Comparison of ENCODE assay signal across 17 cellular contexts in genomic region chr16:84898447-84898846, GRCh38.
A peak's percentile ranks its signal among the peaks of the same experiment; 100 is the strongest.
DNase-seq lines count a peak whose midpoint lies in the region; ATAC-seq, FAIRE-seq and TF ChIP-seq lines count a peak whose summit lies in the region.
"Had no signal": no experiment of that assay in that cellular context is flagged by ENCODE, and none has a peak within 500 bp of the region (broad histone marks: within the 10 kb centered on the region; RNA-seq: fewer than 3 reads in every experiment).

No MANE protein-coding gene starts in this region.

- no peak for TF ChIP-seq RAD21 in HepG2 (CRISPR knock-in tag; IDR thresholded peaks at IDR 0.05)

- BruUV-seq in mammary epithelial cell (replicated peaks; lab: Mats Ljungman, UMichigan) (no TSS peak), HepG2 (replicated peaks; lab: Mats Ljungman, UMichigan) (no TSS peak)

- H2AFZ ChIP-seq in mammary epithelial cell (ENCODE audit: low read depth, low read length) (no peak overlapping the region), HepG2 (ENCODE audit: low read length) (no peak overlapping the region)
- H2AFZ ChIP-seq: hepatocyte, parathyroid adenoma, PC-9 had no signal

- POLR2A ChIA-PET in HepG2 (lab: Yijun Ruan, JAX): no interaction called here

- no peaks in the 10 kb centered on the region for H4K20me1 ChIP-seq in BLaER1
- H4K20me1 ChIP-seq in mammary epithelial cell (ENCODE audit: insufficient read depth, low read length): no peaks in the 10 kb centered on the region
- H4K20me1 ChIP-seq in HepG2 (ENCODE audit: insufficient read depth, low read length): no peaks in the 10 kb centered on the region

- H3K4me2 ChIP-seq in BLaER1 (peak overlapping the region; percentile 51), mammary epithelial cell (ENCODE audit: insufficient read depth, low read depth, low read length) (no peak overlapping the region), HepG2 (ENCODE audit: low read depth, low read length) (no peak overlapping the region)
- H3K4me2 ChIP-seq: hepatocyte, PC-9 had no signal

- no peaks in the 10 kb centered on the region for H3K79me2 ChIP-seq in mammary epithelial cell (ENCODE audit: insufficient read depth, low read length)
- no peaks in the 10 kb centered on the region for H3K79me2 ChIP-seq in HepG2 (ENCODE audit: insufficient read depth, low read length)
- H3K79me2 ChIP-seq: hepatocyte, parathyroid adenoma had no signal

- H3K36me3 ChIP-seq in BLaER1: no peaks in the 10 kb centered on the region
- H3K36me3 ChIP-seq in mammary epithelial cell (ENCODE audit: insufficient read depth, low read length): no peaks in the 10 kb centered on the region
- H3K36me3 ChIP-seq in HepG2 (replicated peaks in 1 of 2; ENCODE audit: control insufficient read depth in 1 of 2, insufficient read depth in 2 of 2, low read length in 2 of 2): no peaks in the 10 kb centered on the region
- H3K36me3 ChIP-seq: adrenal gland, HAP-1 had no signal

- dilution Hi-C loops in mammary epithelial cell (cut with HindIII; ENCODE audit: low sequenced_read_pairs): no loop called here

- no peak for TF ChIP-seq EP300 in HepG2 (IDR thresholded peaks at IDR 0.05; ENCODE audit: low read depth in 2 of 2, low read length in 2 of 2)
- TF ChIP-seq EP300 in HepG2 (CRISPR knock-in tag; IDR thresholded peaks at IDR 0.05; ENCODE audit: borderline replicate concordance): no peak

- H3K27ac ChIP-seq in BLaER1 (no peak overlapping the region), mammary epithelial cell (ENCODE audit: insufficient read depth, low read depth, low read length) (no peak overlapping the region), HepG2 (ENCODE audit: extremely low read length, insufficient read depth, low read length) (no peak overlapping the region)
- H3K27ac ChIP-seq: hepatocyte, parathyroid adenoma, PC-9 had no signal

- H3K27me3 ChIP-seq in BLaER1 (no peaks in the 10 kb centered on the region), mammary epithelial cell (ENCODE audit: insufficient read depth, low read length) (no peaks in the 10 kb centered on the region), HepG2 (ENCODE audit: control insufficient read depth in 1 of 2, insufficient read depth in 2 of 2, low read length in 2 of 2) (peaks cover 4 to 19% of the 10 kb centered on the region in 2 experiments)
- H3K27me3 ChIP-seq: adrenal gland, hepatocyte had no signal

- no peak overlapping the region for H3K4me3 ChIP-seq in BLaER1
- no peak overlapping the region for H3K4me3 ChIP-seq in mammary epithelial cell (replicated peaks in 1 of 3; ENCODE audit: insufficient read depth in 1 of 3, low read depth in 2 of 3, low read length in 3 of 3)
- H3K4me3 ChIP-seq in HepG2 (replicated peaks in 1 of 3; ENCODE audit: insufficient read depth in 1 of 3, low read depth in 2 of 3, low read length in 3 of 3): no peak overlapping the region
- H3K4me3 ChIP-seq: adrenal gland, HAP-1, hepatocyte, PC-9 had no signal

- no peak for TF ChIP-seq POLR2A in HepG2 (IDR thresholded peaks at IDR 0.05; ENCODE audit: insufficient read depth in 1 of 2, low read depth in 2 of 2, low read length in 2 of 2)

- CTCF ChIA-PET in mammary epithelial cell (lab: Charles Lee; ENCODE audit: low non-redundant PET): no interaction called here
- CTCF ChIA-PET in HepG2 (lab: Yijun Ruan, JAX; ENCODE audit: low intra/inter-chr PET ratio, low total read pairs): no interaction called here

- H3K9ac ChIP-seq in BLaER1: no peak overlapping the region
- H3K9ac ChIP-seq in mammary epithelial cell (ENCODE audit: insufficient read depth, low read length): no peak overlapping the region
- no peak overlapping the region for H3K9ac ChIP-seq in HepG2 (ENCODE audit: insufficient read depth, low read depth, low read length)
- H3K9ac ChIP-seq: parathyroid adenoma had no signal

- no peak for TF ChIP-seq CTCF in mammary epithelial cell (conservative IDR thresholded peaks at IDR 0.05 in 1 of 2, IDR thresholded peaks at IDR 0.05 in 1 of 2; ENCODE audit: extremely low read depth in 1 of 2, insufficient read depth in 1 of 2, low read depth in 1 of 2, low read length in 2 of 2)
- TF ChIP-seq CTCF in HepG2 (CRISPR knock-in tag; IDR thresholded peaks at IDR 0.05): no peak

- intact Hi-C loops in mammary epithelial cell (cut with micrococcal nuclease): loop anchor here (5.0 kb wide), 1 partner anchor 61 kb away; no protein-coding TSS in a partner anchor
- intact Hi-C loops in HepG2 (cut with micrococcal nuclease; ENCODE audit: unreplicated experiment): no loop called here

- in situ Hi-C loops in mammary epithelial cell (cut with MboI; ENCODE audit: low sequenced_read_pairs in 2 of 2) (no loop called here), HepG2 (cut with HindIII; ENCODE audit: extremely low pct_ligation_motif_present, low pct_unique_long_range_greater_than_20kb) (no loop called here)

- WGBS in mammary epithelial cell (ENCODE audit: low coverage, missing lambda C conversion rate): 40% methylated on average over 2 of the region's 2 CpGs
- WGBS in HepG2 (ENCODE audit: low lambda C conversion rate): 33% methylated on average over 2 of the region's 2 CpGs

- peak; percentile 38 for DNase-seq in M059J (ENCODE audit: low read depth)
- peak; percentile 71 for DNase-seq in mammary epithelial cell
- no peak for DNase-seq in HepG2 (ENCODE audit: low spot score)
- DNase-seq in DMS53 (lab: John Stamatoyannopoulos, UW): no peak
- DNase-seq in activated CD8-positive, alpha-beta memory T cell treated with anti-CD3 and anti-CD28 coated beads, Interleukin-2, amount 50 U/mL, for 48 hours: no peak
- no peak for DNase-seq in islet precursor cell
- DNase-seq: DMS79 treated with DMSO at 0.1 percent for 48 hours; effector memory CD4-positive, alpha-beta T cell; PC-9; stimulated activated CD4-positive, alpha-beta T cell treated with anti-CD3 and anti-CD28 coated beads, Interleukin-1b, Interleukin-23, amount 100 ng/mL, for 48 hours; T-helper 9 cell had no signal

- H3K9me3 ChIP-seq in BLaER1 (peaks cover 15% of the 10 kb centered on the region; the same call in 1 of the 2 replicates), mammary epithelial cell (replicated peaks; ENCODE audit: insufficient read depth, low read length) (peaks cover 5% of the 10 kb centered on the region), HepG2 (ENCODE audit: low read length) (no peaks in the 10 kb centered on the region)
- H3K9me3 ChIP-seq: adrenal gland, HAP-1 had no signal

- H3K4me1 ChIP-seq in BLaER1 (peaks cover 24% of the 10 kb centered on the region), mammary epithelial cell (ENCODE audit: insufficient read depth, low read length) (peaks cover 15% of the 10 kb centered on the region), HepG2 (ENCODE audit: insufficient read depth, low read length) (peaks cover 10% of the 10 kb centered on the region)
- H3K4me1 ChIP-seq: adrenal gland, parathyroid adenoma had no signal

- FAIRE-seq in HepG2 (lab: Jason Lieb, UNC): no peak

- no peak for ATAC-seq in HepG2
- ATAC-seq in HG02852 (IDR thresholded peaks at IDR 0.05; ENCODE audit: unreplicated experiment): no peak

TF ChIP-seq in HepG2, 621 proteins besides CTCF, POLR2A, EP300 and RAD21:
- no peak for TF ChIP-seq GATAD1 (CRISPR knock-in tag; IDR thresholded peaks at IDR 0.05)
- no peak for TF ChIP-seq ZNF160 (CRISPR knock-in tag; IDR thresholded peaks at IDR 0.05)
- TF ChIP-seq MAFF (IDR thresholded peaks at IDR 0.05; ENCODE audit: low read depth, low read length): peak; percentile 18
- TF ChIP-seq ZNF773 (CRISPR knock-in tag; IDR thresholded peaks at IDR 0.05; ENCODE audit: borderline replicate concordance): no peak
- peak; percentile 42 to 65; a peak in 3 of 4 replicates for TF ChIP-seq MAFK (conservative IDR thresholded peaks at IDR 0.05 in 1 of 2, IDR thresholded peaks at IDR 0.05 in 1 of 2; ENCODE audit: low read length in 2 of 2)
- TF ChIP-seq MEIS1 (CRISPR knock-in tag; IDR thresholded peaks at IDR 0.05; ENCODE audit: borderline replicate concordance): no peak
- no peak for TF ChIP-seq GMEB2 (CRISPR knock-in tag; IDR thresholded peaks at IDR 0.05; ENCODE audit: low read depth)
- no peak for TF ChIP-seq ZNF703 (CRISPR knock-in tag; IDR thresholded peaks at IDR 0.05; ENCODE audit: borderline replicate concordance)

Comparison
In these comparisons a context has a peak if more than half of its experiments do, and no peak if none do; other contexts are left out.
1. DNase-seq: peak in M059J (single experiment) and mammary epithelial cell (single experiment); none in HepG2 (single experiment), DMS53 (single experiment), activated CD8-positive, alpha-beta memory T cell treated with anti-CD3 and anti-CD28 coated beads, Interleukin-2, amount 50 U/mL, for 48 hours (single experiment) and islet precursor cell (single experiment).